ENCODE assay signal across 8 cellular contexts in the genomic region with DNA sequence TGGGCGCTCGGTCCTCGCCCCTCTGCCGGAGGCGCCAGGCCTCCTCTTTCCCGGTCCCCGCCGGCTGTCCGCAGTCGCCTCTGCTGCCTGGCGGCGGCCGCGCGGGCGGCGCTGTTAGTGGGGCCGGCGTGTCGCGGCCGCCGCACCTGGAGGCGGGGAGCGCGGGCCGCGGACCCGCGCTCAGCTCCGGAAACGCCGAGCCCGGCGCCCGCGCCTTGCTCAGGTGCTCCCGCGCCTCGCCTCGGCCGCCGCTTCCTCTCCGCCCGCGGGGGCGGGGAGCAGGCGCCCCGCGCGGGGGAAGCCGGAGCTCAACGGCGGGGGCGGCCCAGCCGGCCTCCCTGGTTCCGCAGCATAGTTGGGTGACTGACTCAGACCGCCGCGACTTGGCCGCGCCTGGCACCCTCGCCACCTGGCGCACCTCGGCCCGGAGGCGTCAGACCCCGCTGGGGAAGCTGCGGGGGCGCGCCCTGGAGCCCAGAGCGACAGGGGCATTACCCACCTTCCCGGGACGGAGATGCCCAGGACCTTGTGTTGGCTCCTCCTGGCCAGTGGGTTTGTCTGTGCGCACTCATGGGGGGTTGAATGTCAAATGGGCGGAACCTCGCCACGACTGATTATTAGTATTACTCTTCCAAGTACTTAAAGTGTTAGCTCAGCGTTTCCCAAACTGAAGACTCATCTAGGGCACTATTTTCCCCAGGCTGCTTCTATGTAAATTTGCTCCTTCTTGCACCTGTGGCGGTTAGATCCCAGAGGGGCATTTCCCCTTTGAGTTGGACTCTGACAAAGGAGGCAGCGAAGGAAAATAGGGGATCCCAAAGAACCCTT. TPM values are rescaled to one million over a fixed set of nuclear protein-coding genes. Genes with fewer than 3 reads are reported as not detected.
A peak's percentile ranks its signal among the peaks of the same experiment; 100 is the strongest.
DNase-seq lines count a peak whose midpoint lies in the region; ATAC-seq and TF ChIP-seq lines count a peak whose summit lies in the region.

A gene with protein sequence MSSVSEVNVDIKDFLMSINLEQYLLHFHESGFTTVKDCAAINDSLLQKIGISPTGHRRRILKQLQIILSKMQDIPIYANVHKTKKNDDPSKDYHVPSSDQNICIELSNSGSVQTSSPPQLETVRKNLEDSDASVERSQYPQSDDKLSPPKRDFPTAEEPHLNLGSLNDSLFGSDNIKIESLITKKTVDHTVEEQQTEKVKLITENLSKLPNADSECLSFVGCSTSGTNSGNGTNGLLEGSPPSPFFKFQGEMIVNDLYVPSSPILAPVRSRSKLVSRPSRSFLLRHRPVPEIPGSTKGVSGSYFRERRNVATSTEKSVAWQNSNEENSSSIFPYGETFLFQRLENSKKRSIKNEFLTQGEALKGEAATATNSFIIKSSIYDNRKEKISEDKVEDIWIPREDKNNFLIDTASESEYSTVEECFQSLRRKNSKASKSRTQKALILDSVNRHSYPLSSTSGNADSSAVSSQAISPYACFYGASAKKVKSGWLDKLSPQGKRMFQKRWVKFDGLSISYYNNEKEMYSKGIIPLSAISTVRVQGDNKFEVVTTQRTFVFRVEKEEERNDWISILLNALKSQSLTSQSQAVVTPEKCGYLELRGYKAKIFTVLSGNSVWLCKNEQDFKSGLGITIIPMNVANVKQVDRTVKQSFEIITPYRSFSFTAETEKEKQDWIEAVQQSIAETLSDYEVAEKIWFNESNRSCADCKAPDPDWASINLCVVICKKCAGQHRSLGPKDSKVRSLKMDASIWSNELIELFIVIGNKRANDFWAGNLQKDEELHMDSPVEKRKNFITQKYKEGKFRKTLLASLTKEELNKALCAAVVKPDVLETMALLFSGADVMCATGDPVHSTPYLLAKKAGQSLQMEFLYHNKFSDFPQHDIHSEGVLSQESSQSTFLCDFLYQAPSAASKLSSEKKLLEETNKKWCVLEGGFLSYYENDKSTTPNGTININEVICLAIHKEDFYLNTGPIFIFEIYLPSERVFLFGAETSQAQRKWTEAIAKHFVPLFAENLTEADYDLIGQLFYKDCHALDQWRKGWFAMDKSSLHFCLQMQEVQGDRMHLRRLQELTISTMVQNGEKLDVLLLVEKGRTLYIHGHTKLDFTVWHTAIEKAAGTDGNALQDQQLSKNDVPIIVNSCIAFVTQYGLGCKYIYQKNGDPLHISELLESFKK (N-terminal part only) (minus strand): TSS at position 258 of the 828 bp plus-strand sequence. CDS start 15,028 bp downstream, outside the sequence.

- H3K79me1 ChIP-seq in IMR-90 (ENCODE audit: low read depth in 1 of 2, low read length in 2 of 2) = no peaks in the 10 kb centered on the region

- H3K18ac ChIP-seq in IMR-90 (ENCODE audit: low read depth, low read length) = no peak within 1 kb of the TSS

- peak within 1 kb of the TSS; percentile 98 for H2AFZ ChIP-seq in DND-41 (ENCODE audit: low read depth, low read length)
- peak within 1 kb of the TSS; percentile 78 for H2AFZ ChIP-seq in IMR-90 (replicated peaks; ENCODE audit: low read length, poor library complexity)

- no TSS peak for BruUV-seq in IMR-90 (replicated peaks; lab: Mats Ljungman, UMichigan)

- H3K27ac ChIP-seq in DND-41 (ENCODE audit: low read length) (peak within 1 kb of the TSS; percentile 95), IMR-90 (ENCODE audit: insufficient read depth, low read length) (no peak within 1 kb of the TSS), iPS-20b (ENCODE audit: low read length) (no peak within 1 kb of the TSS)

- no peak within 1 kb of the TSS for H2BK5ac ChIP-seq in IMR-90 (ENCODE audit: low read depth, low read length, poor library complexity, severe bottlenecking)

- no peaks in the 10 kb centered on the region for H3K27me3 ChIP-seq in DND-41 (ENCODE audit: insufficient read depth, low read length, poor library complexity)
- H3K27me3 ChIP-seq in IMR-90 (ENCODE audit: control insufficient read depth, insufficient read depth, low read length) = 0 out of 2 replicates have a peak, but pooled peaks cover 2% of the 10 kb centered on the region
- H3K27me3 ChIP-seq in iPS-20b (ENCODE audit: insufficient read depth, low read length) = peaks cover 42% of the 10 kb centered on the region

- WGBS in IMR-90 (ENCODE audit: extremely low coverage in 2 of 2, insufficient read length in 1 of 2), 2 experiments = 2% methylated on average over 15 of the region's 81 CpGs; no CpG with 5 or more reads in 1 of the 2 experiments

- no peak within 1 kb of the TSS for H4K91ac ChIP-seq in IMR-90 (ENCODE audit: insufficient read depth, low read depth, low read length)

- TF ChIP-seq CTCF in DND-41 (IDR thresholded peaks at IDR 0.05; ENCODE audit: borderline replicate concordance, extremely low read depth, low read length, poor library complexity, severe bottlenecking) (peak; percentile 24), IMR-90 (conservative IDR thresholded peaks at IDR 0.05; ENCODE audit: low read depth, low read length) (no peak)

- no peak within 1 kb of the TSS for H4K5ac ChIP-seq in IMR-90 (ENCODE audit: low read depth, low read length)

- dilution Hi-C loops in IMR-90 (cut with HindIII; ENCODE audit: low sequenced_read_pairs, unreplicated experiment) = no loop called here

- in situ Hi-C loops in IMR-90 (cut with MboI; ENCODE audit: low sequenced_read_pairs) = no loop called here

- H3K14ac ChIP-seq in IMR-90 (replicated peaks; ENCODE audit: low read depth, low read length) = no peak within 1 kb of the TSS

- POLR2A ChIA-PET in IMR-90 (lab: Charles Lee; ENCODE audit: unreplicated experiment) = no interaction called here

- no peak within 1 kb of the TSS for H3K4ac ChIP-seq in IMR-90 (ENCODE audit: low read depth, low read length)

- H3K36me3 ChIP-seq in DND-41 (ENCODE audit: insufficient read depth, low read length) (peaks cover 5% of the 10 kb centered on the region; the same call in 1 of the 2 replicates), IMR-90 (ENCODE audit: control insufficient read depth, insufficient read depth, low read length) (no peaks in the 10 kb centered on the region), iPS-20b (ENCODE audit: insufficient read depth, low read depth, low read length) (no peaks in the 10 kb centered on the region)

- H2AK9ac ChIP-seq in IMR-90 (replicated peaks; ENCODE audit: low read depth, low read length, poor library complexity) = no peak within 1 kb of the TSS

- no peak within 1 kb of the TSS for H2AK5ac ChIP-seq in IMR-90 (ENCODE audit: low read depth, low read length)

- H3K27ac Mint-ChIP-seq in T-helper 2 cell treated with Interferon-gamma antibody and Interleukin-4, amounts not matched to agents 5 μg/mL and 100 μg/mL, for 36 hours = peak within 1 kb of the TSS; percentile 91

- H3K9me3 ChIP-seq in DND-41 (ENCODE audit: insufficient read depth, low read length, severe bottlenecking) (no peaks in the 10 kb centered on the region), IMR-90 (ENCODE audit: control insufficient read depth, insufficient read depth, low read length) (no peaks in the 10 kb centered on the region), iPS-20b (ENCODE audit: insufficient read depth, low read depth, low read length) (no peaks in the 10 kb centered on the region)

- TF ChIP-seq RAD21 in IMR-90 (IDR thresholded peaks at IDR 0.05; ENCODE audit: low read length) = no peak

- H3K36me3 Mint-ChIP-seq in T-helper 2 cell treated with Interferon-gamma antibody and Interleukin-4, amounts not matched to agents 5 μg/mL and 100 μg/mL, for 36 hours (ENCODE audit: low read depth) = peaks cover 17% of the 10 kb centered on the region

- DNase-seq in DND-41 (peak; percentile 76), IMR-90 (peak; percentile 4), astrocyte of the hippocampus (ENCODE audit: low read depth, low spot score) (peak; percentile 87), middle frontal gyrus (ENCODE audit: extremely low spot score, low spot score) (no peak)
- peak; percentile 84 for DNase-seq in T-helper 2 cell treated with Interferon-gamma antibody and Interleukin-4, amounts not matched to agents 5 μg/mL and 100 μg/mL, for 36 hours (ENCODE audit: low spot score)
- peak; percentile 41 to 53 for DNase-seq in stimulated activated CD4-positive, alpha-beta T cell treated with anti-CD3 and anti-CD28 coated beads, Interleukin-12 subunit alpha, Interleukin-12 subunit beta, amount 100 ng/mL, for 24 hours (ENCODE audit: low read depth in 2 of 2)

- intact Hi-C loops in IMR-90 (cut with micrococcal nuclease) = no loop called here

- H2BK120ac ChIP-seq in IMR-90 (ENCODE audit: low read depth, low read length) = no peak within 1 kb of the TSS

- H3K4me1 Mint-ChIP-seq in T-helper 2 cell treated with Interferon-gamma antibody and Interleukin-4, amounts not matched to agents 5 μg/mL and 100 μg/mL, for 36 hours (ENCODE audit: low read depth) = peaks cover 36% of the 10 kb centered on the region

- H3K9me1 ChIP-seq in IMR-90 (ENCODE audit: insufficient read depth, low read length) = no peaks in the 10 kb centered on the region

- H4K8ac ChIP-seq in IMR-90 (ENCODE audit: low read depth in 2 of 2, low read length in 2 of 2) = no peak within 1 kb of the TSS

- CTCF ChIA-PET in IMR-90 (lab: Yijun Ruan, JAX) = no interaction called here

- H3K56ac ChIP-seq in IMR-90 (ENCODE audit: extremely low read depth, insufficient read depth, low read length) = no peak within 1 kb of the TSS

- H3K4me2 ChIP-seq in DND-41 (ENCODE audit: insufficient read depth, low read length) = peak within 1 kb of the TSS; percentile 80
- H3K4me2 ChIP-seq in IMR-90 (ENCODE audit: low read depth, low read length) = peak within 1 kb of the TSS; percentile 67

- peak within 1 kb of the TSS; percentile 94 for H3K4me3 Mint-ChIP-seq in T-helper 2 cell treated with Interferon-gamma antibody and Interleukin-4, amounts not matched to agents 5 μg/mL and 100 μg/mL, for 36 hours

- H3K9me3 Mint-ChIP-seq in T-helper 2 cell treated with Interferon-gamma antibody and Interleukin-4, amounts not matched to agents 5 μg/mL and 100 μg/mL, for 36 hours = peaks cover under 1% of the 10 kb centered on the region

- peaks cover 52% of the 10 kb centered on the region for H3K79me2 ChIP-seq in DND-41 (ENCODE audit: insufficient read depth, low read length)

- H3K23ac ChIP-seq in IMR-90 (ENCODE audit: low read depth, low read length) = no peak within 1 kb of the TSS

- H3K4me1 ChIP-seq in DND-41 (ENCODE audit: insufficient read depth, low read length) (peaks cover 32% of the 10 kb centered on the region), IMR-90 (ENCODE audit: control insufficient read depth, insufficient read depth, low read length) (no peaks in the 10 kb centered on the region), iPS-20b (ENCODE audit: insufficient read depth, low read length) (no peaks in the 10 kb centered on the region; the same call in 1 of the 2 replicates)

- peak within 1 kb of the TSS; percentile 96 for H3K9ac ChIP-seq in DND-41 (ENCODE audit: low read depth, low read length)
- H3K9ac ChIP-seq in IMR-90 (ENCODE audit: low read depth, low read length) = no peak within 1 kb of the TSS
- H3K9ac ChIP-seq in iPS-20b (ENCODE audit: low read depth, low read length) = peak within 1 kb of the TSS; percentile 66; the same call in 1 of the 2 replicates

- H2BK20ac ChIP-seq in IMR-90 (ENCODE audit: low read depth, low read length) = no peak within 1 kb of the TSS

- ATAC-seq in DND-41 (ENCODE audit: insufficient read depth, low read depth) (peak; percentile 69), GM21447 (IDR thresholded peaks at IDR 0.05; ENCODE audit: unreplicated experiment) (peak; percentile 41), IMR-90 (ENCODE audit: low read depth) (peak; percentile 27; the same call in 1 of the 2 replicates)

- no peak for TF ChIP-seq POLR2A in IMR-90 (IDR thresholded peaks at IDR 0.05; ENCODE audit: low read depth, low read length)

- peaks cover 14% of the 10 kb centered on the region for H3K27me3 Mint-ChIP-seq in T-helper 2 cell treated with Interferon-gamma antibody and Interleukin-4, amounts not matched to agents 5 μg/mL and 100 μg/mL, for 36 hours (ENCODE audit: low read depth)

- H3K4me3 ChIP-seq in DND-41 (ENCODE audit: low read depth in 1 of 2, low read length in 2 of 2) = peak within 1 kb of the TSS; percentile 77 to 92
- peak within 1 kb of the TSS; percentile 31; the same call in 1 of the 2 replicates for H3K4me3 ChIP-seq in IMR-90 (ENCODE audit: insufficient read depth, low read depth, low read length)
- H3K4me3 ChIP-seq in iPS-20b (ENCODE audit: low read length) = peak within 1 kb of the TSS; percentile 75

- H2BK15ac ChIP-seq in IMR-90 (ENCODE audit: low read depth, low read length) = no peak within 1 kb of the TSS

- H4K20me1 ChIP-seq in DND-41 (ENCODE audit: insufficient read depth, low read length) (no peaks in the 10 kb centered on the region), IMR-90 (ENCODE audit: insufficient read depth, low read length) (no peaks in the 10 kb centered on the region)

RNA-seq across cellular contexts. Expression of the gene that starts here (rescaled TPM):
- 1.7 and 1.8 TPM in 2 replicates for total RNA-seq in IMR-90 (2012; rRNA removed)
- 0.13 and 0.32 TPM in 2 replicates for polyA plus RNA-seq in IMR-90 (2012; rRNA removed)
- polyA plus RNA-seq in IMR-90 (2012; cell fraction: cytosol; rRNA removed) = 0.01 and 0.02 TPM in 2 replicates
- 0.01 and 0.18 TPM in 2 replicates for polyA plus RNA-seq in IMR-90 (2012; cell fraction: nucleus; rRNA removed; ENCODE audit: low replicate concordance)

Comparison
In these comparisons a context has a peak if more than half of its experiments do, and no peak if none do; other contexts are left out.
1. H3K4me3 ChIP-seq: peak in every context shown above with its lines; median percentile 84 in DND-41; 75 in iPS-20b; 31 in IMR-90.